Comparison of ENCODE assay signal across 23 cellular contexts in the genomic region with DNA sequence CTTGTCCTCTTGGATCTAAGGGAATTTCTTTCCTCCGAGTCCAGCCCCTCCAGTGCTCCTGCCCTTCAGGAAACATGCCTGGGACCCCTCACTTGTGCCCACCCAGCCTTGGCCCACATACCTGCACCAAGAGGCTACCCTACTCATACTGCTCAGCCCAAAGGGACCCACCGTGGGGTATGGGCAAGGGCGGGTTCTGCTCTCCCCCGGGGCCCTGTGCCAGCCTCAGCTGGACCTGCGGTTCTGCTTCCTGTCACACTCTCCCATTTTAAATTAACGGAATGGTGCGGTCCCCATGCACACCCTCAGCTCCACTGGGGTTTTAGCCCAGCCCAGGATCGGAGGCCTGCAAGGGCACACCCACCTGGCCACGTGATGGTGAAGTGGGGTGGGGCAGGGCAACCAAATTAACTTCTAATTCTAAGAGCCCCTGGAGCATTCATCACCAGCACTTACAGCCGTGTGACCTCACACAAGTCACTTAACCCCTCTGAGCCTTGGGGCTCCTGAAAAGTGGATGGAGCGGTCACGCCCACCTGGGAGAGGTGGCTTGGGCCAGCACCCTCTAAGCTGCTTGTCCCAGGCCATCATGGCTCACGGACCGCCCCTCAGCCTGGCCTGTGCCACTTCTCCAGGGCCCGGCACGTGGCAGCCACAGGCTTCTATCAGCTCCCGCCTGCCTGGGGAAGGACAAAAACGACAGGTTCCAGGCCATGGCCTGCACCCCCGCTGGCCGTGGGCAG. TPM values are rescaled to one million over a fixed set of nuclear protein-coding genes. Genes with fewer than 3 reads are reported as not detected.
DNase-seq lines count a peak whose midpoint lies in the region; ATAC-seq and TF ChIP-seq lines count a peak whose summit lies in the region.
"Had no signal": no experiment of that assay in that cellular context is flagged by ENCODE, and none has a peak within 500 bp of the region (broad histone marks: within the 10 kb centered on the region; RNA-seq: fewer than 3 reads in every experiment).

No MANE protein-coding gene starts in this region.

- DNase-seq in DMS153 treated with DMSO at 0.1 percent for 48 hours (lab: John Stamatoyannopoulos, UW; ENCODE audit: unreplicated experiment) (peak; percentile 27), DMS153 (lab: John Stamatoyannopoulos, UW) (no peak), Caki2 (ENCODE audit: low read depth) (peak; percentile 28), RWPE1 (ENCODE audit: low spot score) (no peak), germinal center (ENCODE audit: low spot score) (peak; percentile 59), substantia nigra (lab: John Stamatoyannopoulos, UW) (no peak), NCI-H446 (lab: John Stamatoyannopoulos, UW) (no peak)
- DNase-seq: activated CD4-positive, alpha-beta T cell treated with anti-CD3 and anti-CD28 coated beads for 4 hours; AML-193; COR-L47; effector CD8-positive, alpha-beta T cell; esophagus squamous epithelium; GDM1; GOT3; Kasumi-1; NCI-H1105; NCI-H2107; stimulated activated CD4-positive, alpha-beta T cell treated with anti-CD3 and anti-CD28 coated beads, Interleukin-4, amount 100 ng/mL, for 24 hours had no signal

- no peak for ATAC-seq in HG03139 (IDR thresholded peaks at IDR 0.05; ENCODE audit: unreplicated experiment)
- ATAC-seq: mucosa of descending colon had no signal

- CTCF ChIA-PET in RWPE1 (lab: Yijun Ruan, JAX): interaction anchor here (0.6 kb wide), 1 partner anchor 398 kb away, joined by 3 read pairs; no protein-coding TSS in a partner anchor

- POLR2A ChIA-PET in RWPE1 (lab: Yijun Ruan, JAX; ENCODE audit: low non-redundant PET): interaction anchor here (1.2 kb wide), 1 partner anchor 35 kb away, joined by 3 read pairs; no protein-coding TSS in a partner anchor

- H3K27ac ChIP-seq in RWPE1 (peak overlapping the region; percentile 61), substantia nigra (ENCODE audit: low read depth, low read length, poor library complexity, severe bottlenecking) (no peak overlapping the region)
- H3K27ac ChIP-seq: 22Rv1, ascending aorta, esophagus squamous epithelium, tibial nerve had no signal

- in situ Hi-C loops in Caki2 (cut with HindIII; ENCODE audit: low pct_unique_long_range_greater_than_20kb, low sequenced_read_pairs): no loop called here

- TF ChIP-seq CTCF in RWPE1 (conservative IDR thresholded peaks at IDR 0.05; ENCODE audit: low read depth): no peak

RNA-seq across cellular contexts. Expression of gene TP73, which starts 28.3 kb away (rescaled TPM):
- 4.4 and 5.1 TPM in 2 replicates for total RNA-seq in Caki2 (2014; rRNA removed; shearing (Covaris generic); ENCODE audit: low replicate concordance)
- total RNA-seq: ascending aorta had no signal

RNA-seq across cellular contexts. Expression of gene WRAP73, which starts 30.8 kb away (rescaled TPM):
- total RNA-seq in Caki2 (2014; rRNA removed; shearing (Covaris generic); ENCODE audit: low replicate concordance): 41.1 and 41.2 TPM in 2 replicates

RNA-seq across cellular contexts. Expression of gene TPRG1L, which starts 55.8 kb away (rescaled TPM):
- 30.3 and 35.7 TPM in 2 replicates for total RNA-seq in Caki2 (2014; rRNA removed; shearing (Covaris generic); ENCODE audit: low replicate concordance)

Comparison
In these comparisons a context has a peak if more than half of its experiments do, and no peak if none do; other contexts are left out.
1. DNase-seq: peak in DMS153 treated with DMSO at 0.1 percent for 48 hours (single experiment), Caki2 (single experiment) and germinal center (single experiment); none in DMS153 (single experiment), RWPE1 (single experiment), substantia nigra (0 of 49) and NCI-H446 (0 of 2).